ENCODE assay signal across 11 cellular contexts in the genomic region with DNA sequence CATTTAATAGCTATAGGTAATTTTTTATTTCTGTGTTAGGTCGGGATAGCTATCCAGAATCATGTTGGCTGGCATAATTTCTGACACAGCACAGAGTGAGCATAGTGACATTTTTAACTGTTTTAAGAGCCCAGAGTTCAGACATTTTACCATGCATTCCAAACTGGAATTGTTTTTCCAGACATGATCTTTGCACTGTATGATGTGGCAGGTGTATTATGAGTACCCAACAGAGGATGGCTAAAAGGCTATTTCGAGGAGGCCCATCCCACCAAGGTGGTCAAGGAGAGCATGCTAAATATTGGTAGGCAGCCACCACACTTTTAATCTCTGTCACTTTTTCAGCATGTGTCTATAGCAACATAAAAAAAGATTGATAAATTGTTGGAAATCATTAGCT.
"Had no signal": no experiment of that assay in that cellular context is flagged by ENCODE, and none has a peak within 500 bp of the region (broad histone marks: within the 10 kb centered on the region; RNA-seq: fewer than 3 reads in every experiment).

No MANE protein-coding gene starts in this region.

- H3K27ac ChIP-seq: GM23248 had no signal

- H3K4me2 ChIP-seq: GM23338 had no signal

- H3K4me3 ChIP-seq: GM23248, GM23338, HAP-1 had no signal

- H3K9ac ChIP-seq: GM23248 had no signal

- DNase-seq: GM23248, GOT3, H7, H9, HCEC 1CT, HFFc6 had no signal

- ATAC-seq: GM23338, HCT116 had no signal

- H3K36me3 ChIP-seq: HAP-1 had no signal

- H3K9me3 ChIP-seq: HAP-1 had no signal

- H3K4me1 ChIP-seq: HAP-1 had no signal

- FAIRE-seq: H1, H54 had no signal

- H2AFZ ChIP-seq: GM23248 had no signal
